8 cellular contexts compared by ENCODE assay signal in the genomic region with DNA sequence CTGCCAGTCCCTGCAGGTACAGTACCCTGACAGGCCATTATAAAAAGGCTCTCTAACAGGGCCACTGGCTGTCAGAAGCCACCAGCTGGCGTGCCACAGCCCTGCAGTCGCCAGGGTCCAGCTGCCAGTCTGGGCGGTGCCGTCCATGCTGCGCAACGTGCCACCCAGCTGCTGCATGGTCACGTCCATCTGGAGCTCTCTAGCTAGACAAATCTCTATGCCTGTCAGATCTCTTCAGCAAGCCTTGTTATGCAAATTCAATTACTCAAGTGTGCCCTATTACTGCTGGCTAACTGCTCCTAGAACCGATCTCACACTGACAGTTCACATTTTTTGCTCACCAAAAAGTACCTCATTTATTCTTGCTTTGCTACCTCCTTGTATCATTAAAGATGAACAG.
DNase-seq lines count a peak whose midpoint lies in the region; ATAC-seq, FAIRE-seq and TF ChIP-seq lines count a peak whose summit lies in the region.

No MANE protein-coding gene starts in this region.

- H3K4me3 ChIP-seq in dorsolateral prefrontal cortex (peak overlapping the region in 1 of 59 donors; percentile 16), vagina (no peak overlapping the region), coronary artery (no peak overlapping the region)

- H3K9me3 ChIP-seq in vagina, result no peaks in the 10 kb centered on the region
- no peaks in the 10 kb centered on the region for H3K9me3 ChIP-seq in CD4-positive, alpha-beta T cell (ENCODE audit: control insufficient read depth, low read length)

- no peaks in the 10 kb centered on the region for H3K27me3 Mint-ChIP-seq in CD4-positive, alpha-beta T cell

- no peaks in the 10 kb centered on the region for H3K4me1 ChIP-seq in vagina

- no peak overlapping the region for H3K27ac Mint-ChIP-seq in CD4-positive, alpha-beta T cell

- no peak overlapping the region for H3K4me3 Mint-ChIP-seq in CD4-positive, alpha-beta T cell

- TF ChIP-seq CTCF in dorsolateral prefrontal cortex (IDR thresholded peaks at IDR 0.05 in 54 of 56, conservative IDR thresholded peaks at IDR 0.05 in 2 of 56; ENCODE audit: low read depth in 1 of 56, partially characterized antibody in 56 of 56) (peak in 21 of 56 donors; percentile 10 to 48 (median 26)), vagina (IDR thresholded peaks at IDR 0.05) (no peak), coronary artery (IDR thresholded peaks at IDR 0.05) (no peak)
- no peak for TF ChIP-seq CTCF in CD4-positive, alpha-beta T cell (IDR thresholded peaks at IDR 0.05)

- CTCF ChIA-PET in CD4-positive, alpha-beta T cell (lab: Charles Lee), result no interaction called here

- H3K4me1 Mint-ChIP-seq in CD4-positive, alpha-beta T cell (ENCODE audit: low read depth), result peaks cover 5% of the 10 kb centered on the region

- peaks cover 11% of the 10 kb centered on the region for H3K36me3 Mint-ChIP-seq in CD4-positive, alpha-beta T cell (ENCODE audit: low read depth)

- intact Hi-C loops in dorsolateral prefrontal cortex (cut with DNase I) (no loop called here), vagina (cut with DNase I) (no loop called here)
- intact Hi-C loops in CD4-positive, alpha-beta T cell (cut with DNase I, micrococcal nuclease), result no loop called here

- TF ChIP-seq POLR2A in vagina (IDR thresholded peaks at IDR 0.05), result no peak

- FAIRE-seq in GM18507 (lab: Jason Lieb, UNC), result peak; percentile 90

- H3K36me3 ChIP-seq in vagina, result no peaks in the 10 kb centered on the region

- no peaks in the 10 kb centered on the region for H3K9me3 Mint-ChIP-seq in CD4-positive, alpha-beta T cell

- no peak for DNase-seq in GM18507 (ENCODE audit: extremely low spot score, insufficient read length, low read depth)
- peak; percentile 74 for DNase-seq in NCI-H146 (lab: John Stamatoyannopoulos, UW)
- peak in 9 of 10 donors; percentile 29 to 70 (median 46) for DNase-seq in dorsolateral prefrontal cortex
- no peak for DNase-seq in vagina (ENCODE audit: extremely low spot score in 2 of 2)
- DNase-seq in Kasumi-1 (lab: John Stamatoyannopoulos, UW), result no peak
- DNase-seq in CD4-positive, alpha-beta T cell, result no peak
- DNase-seq in coronary artery (ENCODE audit: low spot score), result no peak

- H3K27ac ChIP-seq in dorsolateral prefrontal cortex (no peak overlapping the region), vagina (no peak overlapping the region), coronary artery (no peak overlapping the region)
- no peak overlapping the region for H3K27ac ChIP-seq in CD4-positive, alpha-beta T cell (ENCODE audit: low read depth, low read length)

- POLR2A ChIA-PET in CD4-positive, alpha-beta T cell (lab: Charles Lee), result no interaction called here

- peak; percentile 89 for ATAC-seq in HG02588 (IDR thresholded peaks at IDR 0.05; ENCODE audit: unreplicated experiment)
- ATAC-seq in CD4-positive, alpha-beta T cell (ENCODE audit: poor library complexity), result no peak

- no peaks in the 10 kb centered on the region for H3K27me3 ChIP-seq in dorsolateral prefrontal cortex
- H3K27me3 ChIP-seq in vagina, result no peaks in the 10 kb centered on the region
- H3K27me3 ChIP-seq in CD4-positive, alpha-beta T cell (ENCODE audit: control insufficient read depth, insufficient read depth, low read length), result no peaks in the 10 kb centered on the region

Comparison
In these comparisons a context has a peak if more than half of its experiments do, and no peak if none do; other contexts are left out.
1. DNase-seq: peak in NCI-H146 (single experiment) and dorsolateral prefrontal cortex (9 of 10); none in GM18507 (single experiment), vagina (0 of 2), Kasumi-1 (0 of 2), CD4-positive, alpha-beta T cell (0 of 10) and coronary artery (single experiment).